ENCODE assay signal across 8 cellular contexts in genomic region chr16:2429771-2430663, GRCh38. TPM values are rescaled to one million over a fixed set of nuclear protein-coding genes. Genes with fewer than 3 reads are reported as not detected.
DNase-seq lines count a peak whose midpoint lies in the region; ATAC-seq and TF ChIP-seq lines count a peak whose summit lies in the region.

No MANE protein-coding gene starts in this region.

- ATAC-seq in GM21825 (IDR thresholded peaks at IDR 0.05; ENCODE audit: unreplicated experiment) (peak; percentile 9), left lung (peak; percentile 3), GM18519 (IDR thresholded peaks at IDR 0.05; ENCODE audit: low FRiP score, unreplicated experiment) (no peak), HG02798 (IDR thresholded peaks at IDR 0.05; ENCODE audit: poor library complexity, unreplicated experiment) (no peak)

- WGBS in suprapubic skin: 6% methylated on average over 21 of the region's 46 CpGs

- peak overlapping the region; percentile 90 for H3K4me3 ChIP-seq in NT2/D1 (ENCODE audit: insufficient read length, low read depth)
- peak overlapping the region; percentile 57 to 74 for H3K4me3 ChIP-seq in cardiac fibroblast (replicated peaks in 1 of 2; ENCODE audit: low read depth in 2 of 2, low read length in 2 of 2)
- peak overlapping the region; percentile 88 to 95 for H3K4me3 ChIP-seq in left lung
- peak overlapping the region; percentile 97 for H3K4me3 ChIP-seq in suprapubic skin

- H3K9me3 ChIP-seq in NT2/D1 (ENCODE audit: insufficient read depth, low read length) (no peaks in the 10 kb centered on the region), left lung (no peaks in the 10 kb centered on the region), suprapubic skin (no peaks in the 10 kb centered on the region)

- intact Hi-C loops in left lung (cut with DNase I): no loop called here

- no peak for TF ChIP-seq CTCF in cardiac fibroblast (IDR thresholded peaks at IDR 0.05; ENCODE audit: low read depth, low read length)
- peak in 1 of 2 donors; percentile 2 for TF ChIP-seq CTCF in left lung (IDR thresholded peaks at IDR 0.05)
- no peak for TF ChIP-seq CTCF in suprapubic skin (IDR thresholded peaks at IDR 0.05)

- peaks cover 18% of the 10 kb centered on the region for H3K4me1 ChIP-seq in NT2/D1 (ENCODE audit: insufficient read depth, insufficient read length)
- H3K4me1 ChIP-seq in left lung: peaks cover 0 to 24% of the 10 kb centered on the region in 2 donors
- H3K4me1 ChIP-seq in suprapubic skin: peaks cover 26% of the 10 kb centered on the region

- peaks cover 40% of the 10 kb centered on the region for H3K36me3 ChIP-seq in NT2/D1 (ENCODE audit: insufficient read depth, insufficient read length, low read length)
- H3K36me3 ChIP-seq in left lung: peaks cover 0 to 23% of the 10 kb centered on the region in 2 donors
- H3K36me3 ChIP-seq in suprapubic skin: peaks cover 11% of the 10 kb centered on the region

- H3K9ac ChIP-seq in NT2/D1 (ENCODE audit: insufficient read length, low read depth): peak overlapping the region; percentile 97

- no peak for TF ChIP-seq POLR2A in suprapubic skin (IDR thresholded peaks at IDR 0.05)

- peak overlapping the region in 1 of 2 donors; percentile 45 for H3K27ac ChIP-seq in left lung
- H3K27ac ChIP-seq in suprapubic skin: peak overlapping the region; percentile 49

- no peak for TF ChIP-seq EP300 in suprapubic skin (IDR thresholded peaks at IDR 0.05)

- H3K27me3 ChIP-seq in NT2/D1 (ENCODE audit: insufficient read depth, insufficient read length) (no peaks in the 10 kb centered on the region), left lung (no peaks in the 10 kb centered on the region), suprapubic skin (no peaks in the 10 kb centered on the region)

- DNase-seq in EL: peak; percentile 34
- DNase-seq in NT2/D1 (ENCODE audit: low read depth, low spot score): no peak
- peak; percentile 26 to 40 for DNase-seq in cardiac fibroblast (ENCODE audit: low read depth in 2 of 2)
- DNase-seq in left lung: no peak
- DNase-seq in suprapubic skin (ENCODE audit: low spot score in 2 of 2): peak in 1 of 2 donors; percentile 56

RNA-seq across cellular contexts. Expression of gene CCNF, which starts 0.8 kb away (rescaled TPM):
- total RNA-seq in left lung: 1 to 10 TPM; 4.7 to 8.0 TPM
- total RNA-seq in suprapubic skin: 10 to 100 TPM in 2 of 4 donors, 1 to 10 TPM in 2; 6.8 to 12.4 (median 10.1) TPM

RNA-seq across cellular contexts. Expression of gene TEDC2, which starts 29.9 kb away (rescaled TPM):
- total RNA-seq in left lung: 1 to 10 TPM; 4.0 to 6.5 TPM
- 1 to 10 TPM in 3 of 4 donors, not detected in 1; 1.4 to 2.2 (median 1.6) TPM for total RNA-seq in suprapubic skin

RNA-seq across cellular contexts. Expression of gene NTN3, which starts 41.1 kb away (rescaled TPM):
- total RNA-seq in left lung (1 to 10 TPM in 1 of 2 donors, not detected in 1; 1.7 TPM), suprapubic skin (not detected)

RNA-seq across cellular contexts. Expression of gene TBC1D24, which starts 44.9 kb away (rescaled TPM):
- total RNA-seq in left lung (10 to 100 TPM; 37.1 to 41.4 TPM), suprapubic skin (10 to 100 TPM; 10.8 to 23.6 (median 16.5) TPM)

Comparison
In these comparisons a context has a peak if more than half of its experiments do, and no peak if none do; other contexts are left out.
1. DNase-seq: peak in EL (single experiment) and cardiac fibroblast (2 of 2); none in NT2/D1 (single experiment) and left lung (0 of 2).
2. ATAC-seq: peak in GM21825 (single experiment) and left lung (single experiment); none in GM18519 (single experiment) and HG02798 (single experiment).
3. Peak in every context shown above with its lines, with median percentiles within 50 percentile points of each other: H3K4me3 ChIP-seq.